ENCODE assay signal across 2 cellular contexts in genomic region chr10:103859161-103860141, GRCh38.
TF ChIP-seq lines count a peak whose summit lies in the region.

No MANE protein-coding gene starts in this region.

TF ChIP-seq in GM23338, 12 proteins besides CTCF, POLR2A, EP300 and RAD21:
- TF ChIP-seq, protein P1, sequence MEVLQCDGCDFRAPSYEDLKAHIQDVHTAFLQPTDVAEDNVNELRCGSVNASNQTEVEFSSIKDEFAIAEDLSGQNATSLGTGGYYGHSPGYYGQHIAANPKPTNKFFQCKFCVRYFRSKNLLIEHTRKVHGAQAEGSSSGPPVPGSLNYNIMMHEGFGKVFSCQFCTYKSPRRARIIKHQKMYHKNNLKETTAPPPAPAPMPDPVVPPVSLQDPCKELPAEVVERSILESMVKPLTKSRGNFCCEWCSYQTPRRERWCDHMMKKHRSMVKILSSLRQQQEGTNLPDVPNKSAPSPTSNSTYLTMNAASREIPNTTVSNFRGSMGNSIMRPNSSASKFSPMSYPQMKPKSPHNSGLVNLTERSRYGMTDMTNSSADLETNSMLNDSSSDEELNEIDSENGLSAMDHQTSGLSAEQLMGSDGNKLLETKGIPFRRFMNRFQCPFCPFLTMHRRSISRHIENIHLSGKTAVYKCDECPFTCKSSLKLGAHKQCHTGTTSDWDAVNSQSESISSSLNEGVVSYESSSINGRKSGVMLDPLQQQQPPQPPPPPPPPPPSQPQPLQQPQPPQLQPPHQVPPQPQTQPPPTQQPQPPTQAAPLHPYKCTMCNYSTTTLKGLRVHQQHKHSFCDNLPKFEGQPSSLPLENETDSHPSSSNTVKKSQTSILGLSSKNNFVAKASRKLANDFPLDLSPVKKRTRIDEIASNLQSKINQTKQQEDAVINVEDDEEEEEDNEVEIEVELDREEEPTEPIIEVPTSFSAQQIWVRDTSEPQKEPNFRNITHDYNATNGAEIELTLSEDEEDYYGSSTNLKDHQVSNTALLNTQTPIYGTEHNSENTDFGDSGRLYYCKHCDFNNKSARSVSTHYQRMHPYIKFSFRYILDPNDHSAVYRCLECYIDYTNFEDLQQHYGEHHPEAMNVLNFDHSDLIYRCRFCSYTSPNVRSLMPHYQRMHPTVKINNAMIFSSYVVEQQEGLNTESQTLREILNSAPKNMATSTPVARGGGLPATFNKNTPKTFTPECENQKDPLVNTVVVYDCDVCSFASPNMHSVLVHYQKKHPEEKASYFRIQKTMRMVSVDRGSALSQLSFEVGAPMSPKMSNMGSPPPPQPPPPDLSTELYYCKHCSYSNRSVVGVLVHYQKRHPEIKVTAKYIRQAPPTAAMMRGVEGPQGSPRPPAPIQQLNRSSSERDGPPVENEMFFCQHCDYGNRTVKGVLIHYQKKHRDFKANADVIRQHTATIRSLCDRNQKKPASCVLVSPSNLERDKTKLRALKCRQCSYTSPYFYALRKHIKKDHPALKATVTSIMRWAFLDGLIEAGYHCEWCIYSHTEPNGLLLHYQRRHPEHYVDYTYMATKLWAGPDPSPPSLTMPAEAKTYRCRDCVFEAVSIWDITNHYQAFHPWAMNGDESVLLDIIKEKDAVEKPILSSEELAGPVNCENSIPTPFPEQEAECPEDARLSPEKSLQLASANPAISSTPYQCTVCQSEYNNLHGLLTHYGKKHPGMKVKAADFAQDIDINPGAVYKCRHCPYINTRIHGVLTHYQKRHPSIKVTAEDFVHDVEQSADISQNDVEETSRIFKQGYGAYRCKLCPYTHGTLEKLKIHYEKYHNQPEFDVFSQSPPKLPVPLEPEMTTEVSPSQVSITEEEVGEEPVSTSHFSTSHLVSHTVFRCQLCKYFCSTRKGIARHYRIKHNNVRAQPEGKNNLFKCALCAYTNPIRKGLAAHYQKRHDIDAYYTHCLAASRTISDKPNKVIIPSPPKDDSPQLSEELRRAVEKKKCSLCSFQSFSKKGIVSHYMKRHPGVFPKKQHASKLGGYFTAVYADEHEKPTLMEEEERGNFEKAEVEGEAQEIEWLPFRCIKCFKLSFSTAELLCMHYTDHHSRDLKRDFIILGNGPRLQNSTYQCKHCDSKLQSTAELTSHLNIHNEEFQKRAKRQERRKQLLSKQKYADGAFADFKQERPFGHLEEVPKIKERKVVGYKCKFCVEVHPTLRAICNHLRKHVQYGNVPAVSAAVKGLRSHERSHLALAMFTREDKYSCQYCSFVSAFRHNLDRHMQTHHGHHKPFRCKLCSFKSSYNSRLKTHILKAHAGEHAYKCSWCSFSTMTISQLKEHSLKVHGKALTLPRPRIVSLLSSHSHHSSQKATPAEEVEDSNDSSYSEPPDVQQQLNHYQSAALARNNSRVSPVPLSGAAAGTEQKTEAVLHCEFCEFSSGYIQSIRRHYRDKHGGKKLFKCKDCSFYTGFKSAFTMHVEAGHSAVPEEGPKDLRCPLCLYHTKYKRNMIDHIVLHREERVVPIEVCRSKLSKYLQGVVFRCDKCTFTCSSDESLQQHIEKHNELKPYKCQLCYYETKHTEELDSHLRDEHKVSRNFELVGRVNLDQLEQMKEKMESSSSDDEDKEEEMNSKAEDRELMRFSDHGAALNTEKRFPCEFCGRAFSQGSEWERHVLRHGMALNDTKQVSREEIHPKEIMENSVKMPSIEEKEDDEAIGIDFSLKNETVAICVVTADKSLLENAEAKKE (CRISPR knock-in tag; IDR thresholded peaks at IDR 0.05), result no peak
- TF ChIP-seq JUNB (IDR thresholded peaks at IDR 0.05; ENCODE audit: unreplicated experiment) (no peak), STAT1 (IDR thresholded peaks at IDR 0.05; ENCODE audit: unreplicated experiment) (no peak), NANOG (IDR thresholded peaks at IDR 0.05; ENCODE audit: borderline replicate concordance) (no peak), EZH2phosphoT487 (IDR thresholded peaks at IDR 0.05; ENCODE audit: unreplicated experiment) (no peak), ZNF114 (CRISPR knock-in tag; IDR thresholded peaks at IDR 0.05) (no peak), CREB1 (CRISPR knock-in tag; IDR thresholded peaks at IDR 0.05; ENCODE audit: low read depth) (no peak), ETS1 (IDR thresholded peaks at IDR 0.05) (no peak), REST (IDR thresholded peaks at IDR 0.05; ENCODE audit: unreplicated experiment) (no peak), ZNF331 (CRISPR knock-in tag; IDR thresholded peaks at IDR 0.05; ENCODE audit: low read depth) (no peak), EZH2 (IDR thresholded peaks at IDR 0.05; ENCODE audit: low read depth, unreplicated experiment) (no peak), POLR2AphosphoS5 (IDR thresholded peaks at IDR 0.05; ENCODE audit: low read depth) (no peak)

TF ChIP-seq in liver, 16 proteins besides CTCF, POLR2A, EP300 and RAD21 (continued from another document):
- no peak for TF ChIP-seq REST (IDR thresholded peaks at IDR 0.05)
- TF ChIP-seq FOXA1 (IDR thresholded peaks at IDR 0.05), result no peak
- no peak for TF ChIP-seq SP1 (IDR thresholded peaks at IDR 0.05)
- TF ChIP-seq EGR1 (IDR thresholded peaks at IDR 0.05; ENCODE audit: low read depth in 2 of 2), result no peak
- TF ChIP-seq HNF4G (IDR thresholded peaks at IDR 0.05), result no peak
- no peak for TF ChIP-seq RXRA (IDR thresholded peaks at IDR 0.05)
- TF ChIP-seq NR2F2 (IDR thresholded peaks at IDR 0.05), result no peak
- TF ChIP-seq ZBTB33 (IDR thresholded peaks at IDR 0.05), result no peak
- TF ChIP-seq, protein P2, sequence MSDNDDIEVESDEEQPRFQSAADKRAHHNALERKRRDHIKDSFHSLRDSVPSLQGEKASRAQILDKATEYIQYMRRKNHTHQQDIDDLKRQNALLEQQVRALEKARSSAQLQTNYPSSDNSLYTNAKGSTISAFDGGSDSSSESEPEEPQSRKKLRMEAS (IDR thresholded peaks at IDR 0.05), result no peak
